ENCODE assay signal across 20 cellular contexts in genomic region chr4:99473131-99473530, GRCh38. TPM values are rescaled to one million over a fixed set of nuclear protein-coding genes. Genes with fewer than 3 reads are reported as not detected.
A peak's percentile ranks its signal among the peaks of the same experiment; 100 is the strongest.
DNase-seq lines count a peak whose midpoint lies in the region; ATAC-seq and TF ChIP-seq lines count a peak whose summit lies in the region.
"Had no signal": no experiment of that assay in that cellular context is flagged by ENCODE, and none has a peak within 500 bp of the region (broad histone marks: within the 10 kb centered on the region; RNA-seq: fewer than 3 reads in every experiment).

No MANE protein-coding gene starts in this region.

- H3K27ac ChIP-seq in foreskin keratinocyte (no peak overlapping the region), trophoblast cell (ENCODE audit: low read depth, low read length) (no peak overlapping the region), prostate gland (no peak overlapping the region)
- H3K27ac ChIP-seq in CD8-positive, alpha-beta memory T cell (ENCODE audit: low read depth, low read length) = no peak overlapping the region
- H3K27ac ChIP-seq: SJSA1 had no signal

- POLR2A ChIA-PET in CD8-positive, alpha-beta memory T cell (lab: Charles Lee) = no interaction called here

- no peak overlapping the region for H3K4me2 ChIP-seq in trophoblast cell (ENCODE audit: low read length)

- no peaks in the 10 kb centered on the region for H3K79me1 ChIP-seq in trophoblast cell (ENCODE audit: low read length)

- no peak overlapping the region for H2BK120ac ChIP-seq in trophoblast cell (ENCODE audit: insufficient read depth, low read length, poor library complexity)

- ATAC-seq in foreskin keratinocyte = peak; percentile 42

- H3K4ac ChIP-seq in trophoblast cell (ENCODE audit: low read depth, low read length) = no peak overlapping the region

- H3K36me3 Mint-ChIP-seq in CD8-positive, alpha-beta memory T cell = no peaks in the 10 kb centered on the region
- H3K36me3 Mint-ChIP-seq: IgD-negative memory B cell had no signal

- no peak overlapping the region for H3K14ac ChIP-seq in trophoblast cell (ENCODE audit: low read length)

- TF ChIP-seq CTCF in astrocyte of the spinal cord (IDR thresholded peaks at IDR 0.05; ENCODE audit: low read depth, low read length) = no peak
- TF ChIP-seq CTCF in foreskin keratinocyte (conservative IDR thresholded peaks at IDR 0.05) = no peak
- no peak for TF ChIP-seq CTCF in prostate gland (IDR thresholded peaks at IDR 0.05)

- H3K4me1 ChIP-seq in foreskin keratinocyte (no peaks in the 10 kb centered on the region), trophoblast cell (ENCODE audit: control insufficient read depth in 1 of 2, insufficient read depth in 2 of 2, low read length in 2 of 2) (no peaks in the 10 kb centered on the region), prostate gland (replicated peaks) (no peaks in the 10 kb centered on the region)
- H3K4me1 ChIP-seq in CD8-positive, alpha-beta memory T cell (ENCODE audit: insufficient read depth, low read length) = no peaks in the 10 kb centered on the region
- H3K4me1 ChIP-seq: SJSA1 had no signal

- H3K36me3 ChIP-seq in trophoblast cell (ENCODE audit: control insufficient read depth in 1 of 2, insufficient read depth in 2 of 2, low read length in 2 of 2) = no peaks in the 10 kb centered on the region
- H3K36me3 ChIP-seq in prostate gland = no peaks in the 10 kb centered on the region
- H3K36me3 ChIP-seq in CD8-positive, alpha-beta memory T cell (ENCODE audit: insufficient read depth, low read length) = no peaks in the 10 kb centered on the region
- H3K36me3 ChIP-seq: SJSA1 had no signal

- H4K91ac ChIP-seq in trophoblast cell (ENCODE audit: low read depth, low read length) = no peak overlapping the region

- intact Hi-C loops in prostate gland (cut with DNase I) = no loop called here

- no CpG with 5 or more reads among the region's 1 CpG for WGBS in trophoblast cell (ENCODE audit: extremely low coverage, insufficient coverage, insufficient read length)
- 75% methylated on average over 1 of the region's 1 CpG for WGBS in prostate gland

- no peak overlapping the region for H4K8ac ChIP-seq in trophoblast cell (ENCODE audit: low read depth, low read length)

- H3K9ac ChIP-seq in trophoblast cell (ENCODE audit: low read length) = no peak overlapping the region

- no peak overlapping the region for H3K4me3 Mint-ChIP-seq in CD8-positive, alpha-beta memory T cell
- H3K4me3 Mint-ChIP-seq: IgD-negative memory B cell had no signal

- peaks cover 7 to 8% of the 10 kb centered on the region in 2 donors for H3K27me3 Mint-ChIP-seq in CD8-positive, alpha-beta memory T cell
- H3K27me3 Mint-ChIP-seq: IgD-negative memory B cell had no signal

- H3K79me2 ChIP-seq in trophoblast cell (ENCODE audit: control insufficient read depth, insufficient read depth, low read length, poor library complexity) = no peaks in the 10 kb centered on the region

- no peak overlapping the region for H3K4me3 ChIP-seq in astrocyte of the spinal cord (ENCODE audit: low read depth, low read length)
- H3K4me3 ChIP-seq in trophoblast cell (ENCODE audit: low read depth, low read length) = no peak overlapping the region
- no peak overlapping the region for H3K4me3 ChIP-seq in prostate gland
- no peak overlapping the region for H3K4me3 ChIP-seq in CD8-positive, alpha-beta memory T cell (ENCODE audit: low read length)
- H3K4me3 ChIP-seq: SJSA1 had no signal

- H2BK5ac ChIP-seq in trophoblast cell (ENCODE audit: low read depth, low read length, poor library complexity) = no peak overlapping the region

- H3K9me3 Mint-ChIP-seq in CD8-positive, alpha-beta memory T cell = no peaks in the 10 kb centered on the region
- H3K9me3 Mint-ChIP-seq: IgD-negative memory B cell had no signal

- peak; percentile 36 for DNase-seq in HT1080 (ENCODE audit: low read depth)
- peak; percentile 48 for DNase-seq in astrocyte of the spinal cord (ENCODE audit: low read depth, low spot score)
- DNase-seq in foreskin keratinocyte = peak in 1 of 2 donors; percentile 68
- DNase-seq in trophoblast cell = peak; percentile 46 to 53
- DNase-seq in OCI-M2 (lab: John Stamatoyannopoulos, UW; ENCODE audit: unreplicated experiment) = no peak
- DNase-seq in midbrain (lab: John Stamatoyannopoulos, UW) = no peak
- DNase-seq in prostate gland (ENCODE audit: low spot score) = no peak
- no peak for DNase-seq in CD8-positive, alpha-beta memory T cell
- DNase-seq: HCEC 1CT; NCI-H1436; NCI-H2081; NCI-H226; NCI-H526 treated with DMSO at 0.1 percent for 48 hours; NK-92 treated with Interleukin-12 subunit alpha and Interleukin-12 subunit beta, amount 100 ng/mL, for 24 hours; OCI-M1 had no signal

- CTCF ChIA-PET in CD8-positive, alpha-beta memory T cell (lab: Charles Lee) = interaction anchor here (0.9 kb wide), 1 partner anchor 14 kb away, joined by 3 read pairs; no protein-coding TSS in a partner anchor

- H3K23ac ChIP-seq in trophoblast cell (ENCODE audit: low read length) = no peak overlapping the region

- H3K4me1 Mint-ChIP-seq in CD8-positive, alpha-beta memory T cell = no peaks in the 10 kb centered on the region
- H3K4me1 Mint-ChIP-seq: IgD-negative memory B cell had no signal

- no peak overlapping the region for H2BK12ac ChIP-seq in trophoblast cell (ENCODE audit: low read length)

- H3K18ac ChIP-seq in trophoblast cell (ENCODE audit: low read length) = no peak overlapping the region

- no peak overlapping the region for H3K27ac Mint-ChIP-seq in CD8-positive, alpha-beta memory T cell
- H3K27ac Mint-ChIP-seq: IgD-negative memory B cell had no signal

- in situ Hi-C loops in astrocyte of the spinal cord (cut with HindIII; ENCODE audit: low sequenced_read_pairs) = no loop called here

- no peak overlapping the region for H4K12ac ChIP-seq in trophoblast cell (ENCODE audit: low read depth, low read length)

- H3K9me3 ChIP-seq in trophoblast cell (ENCODE audit: insufficient read depth, low read depth, low read length) (no peaks in the 10 kb centered on the region), prostate gland (no peaks in the 10 kb centered on the region)
- H3K9me3 ChIP-seq in CD8-positive, alpha-beta memory T cell (ENCODE audit: low read length) = no peaks in the 10 kb centered on the region
- H3K9me3 ChIP-seq: SJSA1 had no signal

- TF ChIP-seq POLR2A in prostate gland (IDR thresholded peaks at IDR 0.05) = no peak

- no peak overlapping the region for H2AFZ ChIP-seq in trophoblast cell (ENCODE audit: insufficient read depth, low read length, poor library complexity)

- no peak overlapping the region for H2AK5ac ChIP-seq in trophoblast cell (ENCODE audit: low read length)

- H3K27me3 ChIP-seq in foreskin keratinocyte (no peaks in the 10 kb centered on the region), trophoblast cell (ENCODE audit: insufficient read depth, low read length) (no peaks in the 10 kb centered on the region), prostate gland (replicated peaks; ENCODE audit: insufficient read depth) (no peaks in the 10 kb centered on the region)
- no peaks in the 10 kb centered on the region for H3K27me3 ChIP-seq in CD8-positive, alpha-beta memory T cell (ENCODE audit: insufficient read depth, low read length, poor library complexity, severe bottlenecking)
- H3K27me3 ChIP-seq: SJSA1 had no signal

RNA-seq across cellular contexts. Expression of gene C4orf17, which starts 37.7 kb away (rescaled TPM):
- not detected in 2 replicates for total RNA-seq in HT1080 (2014; rRNA removed; shearing (Covaris generic))
- not detected in 2 replicates for polyA plus RNA-seq in HT1080 (2015; cell fraction: cytosol; rRNA removed)
- not detected in 2 replicates for polyA plus RNA-seq in HT1080 (2015; cell fraction: nucleus; rRNA removed)
- total RNA-seq in foreskin keratinocyte (not detected in 2 replicates), prostate gland (1 to 10 TPM in 1 of 2 donors, not detected in 1; 2.0 TPM)
- polyA plus RNA-seq in foreskin keratinocyte = not detected in 2 replicates
- polyA plus RNA-seq in trophoblast cell (2013) = not detected in 2 replicates
- not detected for total RNA-seq in CD8-positive, alpha-beta memory T cell
- not detected for polyA plus RNA-seq in CD8-positive, alpha-beta memory T cell
- total RNA-seq: Daoy, LHCN-M2, SJSA1 had no signal
- polyA plus RNA-seq: BJ, IgD-negative memory B cell had no signal

RNA-seq across cellular contexts. Expression of gene ADH7, which starts 38.0 kb away (rescaled TPM):
- total RNA-seq in HT1080 (2014; rRNA removed; shearing (Covaris generic)) = not detected in 2 replicates
- polyA plus RNA-seq in HT1080 (2015; cell fraction: cytosol; rRNA removed) = not detected in 2 replicates
- not detected in 2 replicates for polyA plus RNA-seq in HT1080 (2015; cell fraction: nucleus; rRNA removed)
- total RNA-seq in foreskin keratinocyte (not detected in 2 replicates), prostate gland (under 1 TPM in 1 of 2 donors, not detected in 1; 0.64 TPM)
- not detected in 2 replicates for polyA plus RNA-seq in foreskin keratinocyte
- not detected in 2 replicates for polyA plus RNA-seq in trophoblast cell (2013)
- total RNA-seq in CD8-positive, alpha-beta memory T cell = not detected
- not detected for polyA plus RNA-seq in CD8-positive, alpha-beta memory T cell
- total RNA-seq: Daoy, LHCN-M2, SJSA1 had no signal
- polyA plus RNA-seq: BJ, IgD-negative memory B cell had no signal

Comparison
In these comparisons a context has a peak if more than half of its experiments do, and no peak if none do; other contexts are left out.
1. DNase-seq: peak in HT1080 (single experiment), astrocyte of the spinal cord (single experiment) and trophoblast cell (2 of 2); none in OCI-M2 (single experiment), midbrain (single experiment), prostate gland (single experiment) and CD8-positive, alpha-beta memory T cell (0 of 5).